2 cellular contexts compared by ENCODE assay signal in genomic region chr14:54725998-54726397, GRCh38.
TF ChIP-seq lines count a peak whose summit lies in the region.

No MANE protein-coding gene starts in this region.

TF ChIP-seq in IMR-90, 13 proteins besides CTCF, POLR2A, EP300 and RAD21:
- TF ChIP-seq MAZ (IDR thresholded peaks at IDR 0.05; ENCODE audit: borderline replicate concordance, low read depth, low read length) (no peak), ELK1 (IDR thresholded peaks at IDR 0.05; ENCODE audit: borderline replicate concordance, low read depth, low read length) (no peak), MAFK (IDR thresholded peaks at IDR 0.05; ENCODE audit: low read depth, low read length) (no peak), MXI1 (IDR thresholded peaks at IDR 0.05; ENCODE audit: borderline replicate concordance, low read depth, low read length) (no peak), RCOR1 (IDR thresholded peaks at IDR 0.05; ENCODE audit: insufficient replicate concordance, low read length) (no peak), FOS (IDR thresholded peaks at IDR 0.05; ENCODE audit: low read depth, low read length) (no peak), SMC3 (IDR thresholded peaks at IDR 0.05; ENCODE audit: low read depth, low read length) (no peak), CEBPB (IDR thresholded peaks at IDR 0.05; ENCODE audit: low read depth, low read length) (no peak)

TF ChIP-seq in K562, 482 proteins besides CTCF, POLR2A, EP300 and RAD21:
- TF ChIP-seq HBP1 (CRISPR knock-in tag; IDR thresholded peaks at IDR 0.05) (no peak), ZFP1 (CRISPR knock-in tag; IDR thresholded peaks at IDR 0.05) (no peak), WHSC1 (IDR thresholded peaks at IDR 0.05; ENCODE audit: low read length) (no peak), BRF1 (IDR thresholded peaks at IDR 0.05; ENCODE audit: borderline replicate concordance, extremely low read depth, insufficient read length) (no peak), NR2C2 (CRISPR knock-in tag; IDR thresholded peaks at IDR 0.05) (no peak), NR2C2 (tag; IDR thresholded peaks at IDR 0.05) (peak; percentile 72), ATF2 (CRISPR knock-in tag; IDR thresholded peaks at IDR 0.05) (no peak), ZNF592 (IDR thresholded peaks at IDR 0.05) (0 out of 2 replicates have a peak, but pooled peaks have one; percentile 12), NR2C1 (IDR thresholded peaks at IDR 0.05) (peak; percentile 54), NR2C1 (tag; IDR thresholded peaks at IDR 0.05) (peak; percentile 63), KLF6 (CRISPR knock-in tag; IDR thresholded peaks at IDR 0.05; ENCODE audit: borderline replicate concordance) (no peak), GATAD2B (IDR thresholded peaks at IDR 0.05; ENCODE audit: borderline replicate concordance) (no peak), GATAD2A (IDR thresholded peaks at IDR 0.05) (no peak)
